ENCODE assay signal across 8 cellular contexts in genomic region chr10:70537398-70538194, GRCh38. TPM values are rescaled to one million over a fixed set of nuclear protein-coding genes. Genes with fewer than 3 reads are reported as not detected.
A peak's percentile ranks its signal among the peaks of the same experiment; 100 is the strongest.
DNase-seq lines count a peak whose midpoint lies in the region; ATAC-seq and TF ChIP-seq lines count a peak whose summit lies in the region.

No MANE protein-coding gene starts in this region.

- WGBS in esophagus squamous epithelium, 2 donors = 62 to 89% methylated on average over 3 to 10 of the region's 15 CpGs

- CTCF ChIA-PET in activated CD4-positive, alpha-beta memory T cell treated with anti-CD3 and anti-CD28 coated beads for 36 hours (lab: Charles Lee) = interaction anchor here (1.0 to 5.2 kb wide), 3 partner anchors 75 to 316 kb away, joined by 3 to 41 read pairs (median 5); no protein-coding TSS in a partner anchor
- CTCF ChIA-PET in activated CD4-positive, alpha-beta memory T cell treated with anti-CD3 and anti-CD28 coated beads, Interleukin-2, amount 10 ng/mL, durations not matched to agents 7 days and 5 days (lab: Charles Lee) = interaction anchor here (1.0 to 2.1 kb wide), 2 partner anchors 76 to 158 kb away, joined by 3 to 12 read pairs; no protein-coding TSS in a partner anchor
- CTCF ChIA-PET in Panc1 (lab: Charles Lee) = interaction anchor here (0.8 kb wide), 1 partner anchor 76 kb away, joined by 4 read pairs; no protein-coding TSS in a partner anchor

- no peaks in the 10 kb centered on the region for H3K27me3 ChIP-seq in Panc1 (ENCODE audit: control insufficient read depth, insufficient read depth, low read length)
- H3K27me3 ChIP-seq in esophagus squamous epithelium = no peaks in the 10 kb centered on the region

- H3K36me3 Mint-ChIP-seq in activated CD4-positive, alpha-beta memory T cell treated with anti-CD3 and anti-CD28 coated beads for 36 hours = no peaks in the 10 kb centered on the region
- H3K36me3 Mint-ChIP-seq in activated CD4-positive, alpha-beta memory T cell treated with anti-CD3 and anti-CD28 coated beads, Interleukin-2, amount 10 ng/mL, durations not matched to agents 7 days and 5 days (ENCODE audit: low read depth) = no peaks in the 10 kb centered on the region

- H3K4me3 ChIP-seq in Panc1 (ENCODE audit: low read depth in 2 of 2, low read length in 2 of 2) (no peak overlapping the region), esophagus squamous epithelium (no peak overlapping the region), coronary artery (no peak overlapping the region)

- POLR2A ChIA-PET in activated CD4-positive, alpha-beta memory T cell treated with anti-CD3 and anti-CD28 coated beads for 36 hours (lab: Charles Lee) = no interaction called here
- POLR2A ChIA-PET in activated CD4-positive, alpha-beta memory T cell treated with anti-CD3 and anti-CD28 coated beads, Interleukin-2, amount 10 ng/mL, durations not matched to agents 7 days and 5 days (lab: Charles Lee) = no interaction called here
- POLR2A ChIA-PET in Panc1 (lab: Charles Lee) = no interaction called here

- TF ChIP-seq POLR2A in esophagus squamous epithelium (IDR thresholded peaks at IDR 0.05) = no peak

- DNase-seq in activated CD4-positive, alpha-beta memory T cell treated with anti-CD3 and anti-CD28 coated beads for 36 hours = peak; percentile 39
- DNase-seq in activated CD4-positive, alpha-beta memory T cell treated with anti-CD3 and anti-CD28 coated beads, Interleukin-2, amount 10 ng/mL, durations not matched to agents 7 days and 5 days = no peak
- no peak for DNase-seq in Panc1 (ENCODE audit: low read depth, low spot score)
- DNase-seq in esophagus squamous epithelium (lab: John Stamatoyannopoulos, UW) = no peak
- peak; percentile 41 for DNase-seq in stimulated activated naive CD8-positive, alpha-beta T cell treated with anti-CD3 and anti-CD28 coated beads, Interleukin-15, Interleukin-2, amounts not matched to agents 100 U/mL and 50 U/mL, for 24 hours
- no peak for DNase-seq in coronary artery (ENCODE audit: low spot score)
- DNase-seq in substantia nigra (lab: John Stamatoyannopoulos, UW) = no peak

- ATAC-seq in Panc1 (peak; percentile 55), GM19395 (IDR thresholded peaks at IDR 0.05; ENCODE audit: unreplicated experiment) (no peak)
- peak; percentile 8 for ATAC-seq in stimulated activated naive CD8-positive, alpha-beta T cell treated with anti-CD3 and anti-CD28 coated beads, Interleukin-15, Interleukin-2, amounts not matched to agents 100 U/mL and 50 U/mL, for 24 hours

- no peak overlapping the region for H3K4me3 Mint-ChIP-seq in activated CD4-positive, alpha-beta memory T cell treated with anti-CD3 and anti-CD28 coated beads for 36 hours
- H3K4me3 Mint-ChIP-seq in activated CD4-positive, alpha-beta memory T cell treated with anti-CD3 and anti-CD28 coated beads, Interleukin-2, amount 10 ng/mL, durations not matched to agents 7 days and 5 days = no peak overlapping the region

- H3K4me1 Mint-ChIP-seq in activated CD4-positive, alpha-beta memory T cell treated with anti-CD3 and anti-CD28 coated beads for 36 hours (ENCODE audit: low read depth) = no peaks in the 10 kb centered on the region
- no peaks in the 10 kb centered on the region for H3K4me1 Mint-ChIP-seq in activated CD4-positive, alpha-beta memory T cell treated with anti-CD3 and anti-CD28 coated beads, Interleukin-2, amount 10 ng/mL, durations not matched to agents 7 days and 5 days

- H3K27ac ChIP-seq in Panc1 (ENCODE audit: low read length) = no peak overlapping the region
- no peak overlapping the region for H3K27ac ChIP-seq in esophagus squamous epithelium
- H3K27ac ChIP-seq in coronary artery = no peak overlapping the region
- H3K27ac ChIP-seq in substantia nigra (ENCODE audit: low read depth, low read length, poor library complexity, severe bottlenecking) = no peak overlapping the region

- no peaks in the 10 kb centered on the region for H3K27me3 Mint-ChIP-seq in activated CD4-positive, alpha-beta memory T cell treated with anti-CD3 and anti-CD28 coated beads for 36 hours
- no peaks in the 10 kb centered on the region for H3K27me3 Mint-ChIP-seq in activated CD4-positive, alpha-beta memory T cell treated with anti-CD3 and anti-CD28 coated beads, Interleukin-2, amount 10 ng/mL, durations not matched to agents 7 days and 5 days

- peak; percentile 90 for TF ChIP-seq CTCF in Panc1 (IDR thresholded peaks at IDR 0.05)
- peak in 5 of 6 experiments; percentile 20 to 59 (median 28) for TF ChIP-seq CTCF in esophagus squamous epithelium (IDR thresholded peaks at IDR 0.05)
- no peak for TF ChIP-seq CTCF in coronary artery (IDR thresholded peaks at IDR 0.05)

- H3K9me3 ChIP-seq in Panc1 (ENCODE audit: control insufficient read depth, insufficient read depth, low read depth, low read length) = no peaks in the 10 kb centered on the region
- H3K9me3 ChIP-seq in esophagus squamous epithelium = no peaks in the 10 kb centered on the region

- intact Hi-C loops in activated CD4-positive, alpha-beta memory T cell treated with anti-CD3 and anti-CD28 coated beads for 36 hours (cut with micrococcal nuclease) = no loop called here
- intact Hi-C loops in Panc1 (cut with micrococcal nuclease; ENCODE audit: unreplicated experiment) = no loop called here
- intact Hi-C loops in esophagus squamous epithelium (cut with DNase I) = loop anchor here (5.0 kb wide), 1 partner anchor 75 kb away; no protein-coding TSS in a partner anchor

- no TSS peak for BruUV-seq in Panc1 (replicated peaks; lab: Mats Ljungman, UMichigan)

- H3K9me3 Mint-ChIP-seq in activated CD4-positive, alpha-beta memory T cell treated with anti-CD3 and anti-CD28 coated beads for 36 hours = no peaks in the 10 kb centered on the region
- H3K9me3 Mint-ChIP-seq in activated CD4-positive, alpha-beta memory T cell treated with anti-CD3 and anti-CD28 coated beads, Interleukin-2, amount 10 ng/mL, durations not matched to agents 7 days and 5 days = no peaks in the 10 kb centered on the region

- H3K36me3 ChIP-seq in Panc1 (ENCODE audit: control insufficient read depth, insufficient read depth, low read length) (no peaks in the 10 kb centered on the region), esophagus squamous epithelium (peaks cover 0 to 16% (median 0%) of the 10 kb centered on the region in 3 donors)

- H3K27ac Mint-ChIP-seq in activated CD4-positive, alpha-beta memory T cell treated with anti-CD3 and anti-CD28 coated beads for 36 hours = no peak overlapping the region
- no peak overlapping the region for H3K27ac Mint-ChIP-seq in activated CD4-positive, alpha-beta memory T cell treated with anti-CD3 and anti-CD28 coated beads, Interleukin-2, amount 10 ng/mL, durations not matched to agents 7 days and 5 days

- H3K4me1 ChIP-seq in Panc1 (ENCODE audit: control insufficient read depth, insufficient read depth, low read length) (no peaks in the 10 kb centered on the region), esophagus squamous epithelium (no peaks in the 10 kb centered on the region)

- in situ Hi-C loops in Panc1 (cut with HindIII; ENCODE audit: low pct_unique_long_range_greater_than_20kb, low sequenced_read_pairs) = no loop called here

RNA-seq across cellular contexts. Expression of gene PALD1, which starts 59.0 kb away (rescaled TPM):
- total RNA-seq in activated CD4-positive, alpha-beta memory T cell treated with anti-CD3 and anti-CD28 coated beads for 36 hours = under 1 TPM; 0.41 to 0.48 TPM
- under 1 TPM; 0.08 to 0.15 TPM for total RNA-seq in activated CD4-positive, alpha-beta memory T cell treated with anti-CD3 and anti-CD28 coated beads, Interleukin-2, amount 10 ng/mL, durations not matched to agents 7 days and 5 days
- total RNA-seq in Panc1 (2021; ENCODE audit: unreplicated experiment) (3.0 TPM), esophagus squamous epithelium (10 to 100 TPM in 1 of 4 donors, 1 to 10 TPM in 3; 2.6 to 11.3 (median 4.5) TPM)
- 4.8 TPM for polyA plus RNA-seq in Panc1 (2012; ENCODE audit: insufficient read length)

Comparison
In these comparisons a context has a peak if more than half of its experiments do, and no peak if none do; other contexts are left out.
1. DNase-seq: peak in activated CD4-positive, alpha-beta memory T cell treated with anti-CD3 and anti-CD28 coated beads for 36 hours (single experiment) and stimulated activated naive CD8-positive, alpha-beta T cell treated with anti-CD3 and anti-CD28 coated beads, Interleukin-15, Interleukin-2, amounts not matched to agents 100 U/mL and 50 U/mL, for 24 hours (single experiment); none in activated CD4-positive, alpha-beta memory T cell treated with anti-CD3 and anti-CD28 coated beads, Interleukin-2, amount 10 ng/mL, durations not matched to agents 7 days and 5 days (single experiment), Panc1 (single experiment), esophagus squamous epithelium (single experiment), coronary artery (single experiment) and substantia nigra (0 of 49).